ENCODE assay signal across 26 cellular contexts in genomic region chr13:79470666-79471065, GRCh38.
"Had no signal": no experiment of that assay in that cellular context is flagged by ENCODE, and none has a peak within 500 bp of the region (broad histone marks: within the 10 kb centered on the region; RNA-seq: fewer than 3 reads in every experiment).

No MANE protein-coding gene starts in this region.

- H3K36me3 ChIP-seq: stomach, suprapubic skin, thoracic aorta, thyroid gland, tibial artery, tibial nerve, transverse colon, upper lobe of left lung, upper lobe of right lung, uterus, vagina had no signal

- ATAC-seq: stimulated activated effector memory CD8-positive, alpha-beta T cell treated with anti-CD3 and anti-CD28 coated beads, Interleukin-12 subunit alpha, Interleukin-12 subunit beta, amount 100 ng/mL, for 72 hours; stimulated activated memory B cell treated with anti-CD40 and anti-IgM and Interleukin-4, amounts not matched to agents 10 μg/mL and 1 μg/mL and 100 μg/mL, for 72 hours; stimulated activated naive B cell treated with anti-CD40 and anti-IgM and Interleukin-4, amounts not matched to agents 10 μg/mL and 1 μg/mL and 100 μg/mL, for 72 hours; stimulated activated naive CD8-positive, alpha-beta T cell treated with anti-CD3 and anti-CD28 coated beads, Interleukin-15, amount 100 ng/mL, for 72 hours; stimulated activated naive CD8-positive, alpha-beta T cell treated with anti-CD3 and anti-CD28 coated beads, Interleukin-15, Interleukin-2, amounts not matched to agents 100 U/mL and 50 U/mL, for 24 hours; upper lobe of right lung had no signal

- H3K27me3 ChIP-seq: stomach, suprapubic skin, testis, thyroid gland, tibial artery, tibial nerve, transverse colon, upper lobe of left lung, upper lobe of right lung, uterus, vagina had no signal

- H3K4me3 ChIP-seq: stomach, suprapubic skin, testis, thoracic aorta, thyroid gland, tibial artery, tibial nerve, transverse colon, upper lobe of left lung, upper lobe of right lung, uterus, vagina had no signal

- H3K4me1 ChIP-seq: stomach, suprapubic skin, testis, thyroid gland, tibial artery, tibial nerve, transverse colon, upper lobe of left lung, upper lobe of right lung, uterus, vagina had no signal

- H3K9me3 ChIP-seq: stomach, suprapubic skin, testis, thoracic aorta, thyroid gland, transverse colon, upper lobe of left lung, upper lobe of right lung, uterus, vagina had no signal

- DNase-seq: stimulated activated CD4-positive, alpha-beta T cell treated with anti-CD3 and anti-CD28 coated beads, Interleukin-2, amount 100 ng/mL, for 48 hours; stimulated activated CD4-positive, alpha-beta T cell treated with anti-CD3 and anti-CD28 coated beads, Interleukin-4, amount 100 ng/mL, for 1 hour; stimulated activated CD4-positive, alpha-beta T cell treated with anti-CD3 and anti-CD28 coated beads, Interleukin-4, amount 100 ng/mL, for 24 hours; stimulated activated CD4-positive, alpha-beta T cell treated with anti-CD3 and anti-CD28 coated beads, Interleukin-4, amount 100 ng/mL, for 4 hours; stimulated activated CD8-positive, alpha-beta memory T cell treated with anti-CD3 and anti-CD28 coated beads, Interleukin-4, amount 100 ng/mL, for 48 hours; stimulated activated naive B cell treated with anti-CD40 and anti-IgM and Interleukin-4, amounts not matched to agents 10 μg/mL and 1 μg/mL and 100 μg/mL, for 72 hours; stimulated activated naive CD4-positive, alpha-beta T cell; stimulated activated naive CD4-positive, alpha-beta T cell treated with Interleukin-2 at 50 U/mL for 16 hours; stimulated activated naive CD8-positive, alpha-beta T cell treated with anti-CD3 and anti-CD28 coated beads, Interleukin-15, amount 100 ng/mL, for 72 hours; stimulated activated naive CD8-positive, alpha-beta T cell treated with anti-CD3 and anti-CD28 coated beads, Interleukin-15, Interleukin-2, amounts not matched to agents 100 U/mL and 50 U/mL, for 24 hours; stomach; substantia nigra; testis; thyroid gland; tibial artery; transverse colon; trophoblast cell; upper lobe of left lung; upper lobe of right lung; uterus had no signal
